Comparison of ENCODE assay signal across 9 cellular contexts in genomic region chr12:57001448-57001906, GRCh38. TPM values are rescaled to one million over a fixed set of nuclear protein-coding genes. Genes with fewer than 3 reads are reported as not detected.
DNase-seq lines count a peak whose midpoint lies in the region; ATAC-seq, FAIRE-seq and TF ChIP-seq lines count a peak whose summit lies in the region.
"Had no signal": no experiment of that assay in that cellular context is flagged by ENCODE, and none has a peak within 500 bp of the region (broad histone marks: within the 10 kb centered on the region; RNA-seq: fewer than 3 reads in every experiment).

No MANE protein-coding gene starts in this region.

- SMC1A ChIA-PET in GM12878 (lab: Charles Lee; ENCODE audit: uncharacterized antibody, unreplicated experiment) = interaction anchor here (1.0 to 12.3 kb wide), 17 partner anchors 10 to 407 kb away, joined by 3 to 125 read pairs (median 7); partner anchors contain the start of genes HSD17B6 and STAT6

- peak; percentile 78 for DNase-seq in Calu3
- peak in 61 of 76 experiments; percentile 17 to 78 (median 53) for DNase-seq in HUDEP-2 (lab: John Stamatoyannopoulos, UW; ENCODE audit: unreplicated experiment in 76 of 76)
- DNase-seq in T-helper 9 cell = peak; percentile 74
- no peak for DNase-seq in GM12878 (ENCODE audit: low read depth, low spot score)
- peak; percentile 23 for DNase-seq in keratinocyte (ENCODE audit: low read depth, low spot score)
- peak; percentile 76 for DNase-seq in stimulated activated CD4-positive, alpha-beta T cell treated with anti-CD3 and anti-CD28 coated beads, Interleukin-2, amount 100 ng/mL, for 4 hours (ENCODE audit: low read depth)

- H3K27ac Mint-ChIP-seq in Calu3 (ENCODE audit: unreplicated experiment) = no peak overlapping the region

- H3K9me3 Mint-ChIP-seq in Calu3 (ENCODE audit: low read depth, unreplicated experiment) = no peaks in the 10 kb centered on the region

- TF ChIP-seq RAD21 in GM12878 (IDR thresholded peaks at IDR 0.05; ENCODE audit: insufficient read depth, low read depth, low read length) = peak; percentile 80

- TF ChIP-seq CTCF in Calu3 (IDR thresholded peaks at IDR 0.05; ENCODE audit: unreplicated experiment) (peak; percentile 71), GM12878 (IDR thresholded peaks at IDR 0.05 in 2 of 3, conservative IDR thresholded peaks at IDR 0.05 in 1 of 3; ENCODE audit: control insufficient read depth in 2 of 3, extremely low read depth in 1 of 3, insufficient read depth in 1 of 3, low read depth in 3 of 3, low read length in 3 of 3) (peak; percentile 81 to 86 (median 84)), keratinocyte (optimal IDR thresholded peaks at IDR 0.05 in 1 of 3, IDR thresholded peaks at IDR 0.05 in 1 of 3, conservative IDR thresholded peaks at IDR 0.05 in 1 of 3; ENCODE audit: extremely low read depth in 1 of 3, insufficient read depth in 2 of 3, low read length in 3 of 3) (peak; percentile 85 to 91 (median 88))

- POLR2A ChIA-PET in GM12878 (lab: Charles Lee) = interaction anchor here (0.8 to 2.3 kb wide), 4 partner anchors 10 to 249 kb away, joined by 3 to 8 read pairs (median 3); partner anchors contain the start of genes PRIM1 and STAT6

- in situ Hi-C loops in GM12878 (cut with MboI) = loop anchor here (5.0 kb wide), 2 partner anchors 111 to 244 kb away; partner anchors contain the start of gene STAT6

- no peak overlapping the region for H3K4me3 Mint-ChIP-seq in Calu3 (ENCODE audit: low read depth, unreplicated experiment)

- H3K9ac ChIP-seq in GM12878 (ENCODE audit: control insufficient read depth, insufficient read depth, low read length) (no peak overlapping the region), keratinocyte (ENCODE audit: control insufficient read depth, extremely low read depth, insufficient read depth, low read length) (no peak overlapping the region)

- TF ChIP-seq EP300 in GM12878 (IDR thresholded peaks at IDR 0.05; ENCODE audit: borderline replicate concordance in 1 of 2, control insufficient read depth in 1 of 2, low read depth in 2 of 2, low read length in 2 of 2) = no peak

- H3K79me2 ChIP-seq in GM12878 (ENCODE audit: control insufficient read depth, insufficient read depth, low read length) (peaks cover 6% of the 10 kb centered on the region), keratinocyte (ENCODE audit: control insufficient read depth, insufficient read depth, low read length) (peaks cover 26% of the 10 kb centered on the region)

- no peaks in the 10 kb centered on the region for H3K9me1 ChIP-seq in keratinocyte (ENCODE audit: control insufficient read depth, extremely low read depth, insufficient read depth, low read length)

- BruUV-seq in Calu3 (replicated peaks; lab: Mats Ljungman, UMichigan) (no TSS peak), GM12878 (replicated peaks; lab: Mats Ljungman, UMichigan) (no TSS peak)

- peaks cover 10% of the 10 kb centered on the region for H3K36me3 Mint-ChIP-seq in Calu3 (ENCODE audit: insufficient read depth, unreplicated experiment)

- intact Hi-C loops in Calu3 (cut with micrococcal nuclease; ENCODE audit: unreplicated experiment) = no loop called here
- intact Hi-C loops in GM12878 (cut with micrococcal nuclease; ENCODE audit: unreplicated experiment) = loop anchor here (1.0 kb wide), 2 partner anchors 161 to 244 kb away; no protein-coding TSS in a partner anchor

- no peaks in the 10 kb centered on the region for H3K9me3 ChIP-seq in GM12878 (replicated peaks; ENCODE audit: control insufficient read depth, insufficient read depth, low read length)
- no peaks in the 10 kb centered on the region for H3K9me3 ChIP-seq in keratinocyte (ENCODE audit: control insufficient read depth, low read depth, low read length)

- H3K27me3 Mint-ChIP-seq in Calu3 (ENCODE audit: unreplicated experiment) = no peaks in the 10 kb centered on the region

- H3K4me3 ChIP-seq in GM12878 = no peak overlapping the region
- no peak overlapping the region for H3K4me3 ChIP-seq in keratinocyte (ENCODE audit: control insufficient read depth in 2 of 3, extremely low read depth in 1 of 3, insufficient read depth in 2 of 3, low read depth in 1 of 3, low read length in 3 of 3)

- no peak for TF ChIP-seq POLR2A in GM12878 (IDR thresholded peaks at IDR 0.05; ENCODE audit: low read depth, low read length)

- H3K36me3 ChIP-seq in GM12878 (ENCODE audit: control insufficient read depth in 2 of 2, insufficient read depth in 2 of 2, low read length in 1 of 2) (peaks cover 1 to 6% of the 10 kb centered on the region in 2 experiments; a peak in 2 of 4 replicates), keratinocyte (ENCODE audit: control insufficient read depth in 2 of 2, extremely low read depth in 1 of 2, insufficient read depth in 2 of 2, low read length in 2 of 2) (peaks cover 17 to 25% of the 10 kb centered on the region in 2 experiments)

- FAIRE-seq in GM12878 (lab: Jason Lieb, UNC) = no peak
- peak; percentile 34 for FAIRE-seq in keratinocyte (lab: Jason Lieb, UNC)

- CTCF ChIA-PET in Calu3 (lab: Charles Lee) = interaction anchor here (0.6 to 1.7 kb wide), 9 partner anchors 12 to 245 kb away, joined by 3 to 8 read pairs (median 4); partner anchors contain the start of genes HSD17B6 and NEMP1
- CTCF ChIA-PET in GM12878 (lab: Yijun Ruan, JAX) = interaction anchor here (0.6 to 12.1 kb wide), 53 partner anchors 10 to 675 kb away, joined by 3 to 177 read pairs (median 4); partner anchors contain the start of genes HSD17B6, MYO1A, NACA and NEMP1

- ATAC-seq in GM12878 = peak; percentile 63
- ATAC-seq in HG03025 (IDR thresholded peaks at IDR 0.05; ENCODE audit: low FRiP score, unreplicated experiment) = no peak
- ATAC-seq in GM18498 (IDR thresholded peaks at IDR 0.05; ENCODE audit: unreplicated experiment) = no peak

- H4K20me1 ChIP-seq in GM12878 (ENCODE audit: control insufficient read depth, insufficient read depth) (no peaks in the 10 kb centered on the region), keratinocyte (ENCODE audit: control insufficient read depth, extremely low read depth, insufficient read depth, low read length) (no peaks in the 10 kb centered on the region)

- no peak overlapping the region for H2AFZ ChIP-seq in GM12878 (ENCODE audit: control insufficient read depth, low read depth, low read length)
- H2AFZ ChIP-seq in keratinocyte (ENCODE audit: control insufficient read depth, low read length) = no peak overlapping the region

- H3K4me1 ChIP-seq in GM12878 (ENCODE audit: control insufficient read depth, insufficient read depth, low read length) (peaks cover 34% of the 10 kb centered on the region), keratinocyte (ENCODE audit: control insufficient read depth, extremely low read depth, insufficient read depth, low read length) (peaks cover 6% of the 10 kb centered on the region)

- H3K27me3 ChIP-seq in GM12878 (replicated peaks in 1 of 2; ENCODE audit: control insufficient read depth in 2 of 2, insufficient read depth in 2 of 2, low read length in 1 of 2) = no peaks in the 10 kb centered on the region
- no peaks in the 10 kb centered on the region for H3K27me3 ChIP-seq in keratinocyte (ENCODE audit: control insufficient read depth, extremely low read depth, insufficient read depth, low read length)

- H3K4me1 Mint-ChIP-seq in Calu3 (ENCODE audit: low read depth, unreplicated experiment) = peaks cover 19% of the 10 kb centered on the region

- H3K27ac ChIP-seq in GM12878 (ENCODE audit: control insufficient read depth, insufficient read depth) (no peak overlapping the region), keratinocyte (ENCODE audit: control insufficient read depth, insufficient read depth, low read length) (no peak overlapping the region)

- dilution Hi-C loops in keratinocyte (cut with MboI; ENCODE audit: extremely low pct_ligation_motif_present, low sequenced_read_pairs) = loop anchor here (10.0 kb wide), 1 partner anchor 247 kb away; the partner anchor contains the start of gene PRIM1

- RAD21 ChIA-PET in GM12878 (lab: Charles Lee; ENCODE audit: unreplicated experiment) = interaction anchor here (0.7 to 5.8 kb wide), 24 partner anchors 10 to 365 kb away, joined by 3 to 44 read pairs (median 4); partner anchors contain the start of genes HSD17B6 and STAT6

- 32% methylated on average over 13 of the region's 13 CpGs for WGBS in GM12878 (ENCODE audit: insufficient coverage, insufficient replicate concordance, low lambda C conversion rate, missing lambda C conversion rate)

- no peak overlapping the region; the same call in 1 of the 2 replicates for H3K4me2 ChIP-seq in GM12878 (ENCODE audit: control insufficient read depth, insufficient read depth)
- no peak overlapping the region for H3K4me2 ChIP-seq in keratinocyte (ENCODE audit: control insufficient read depth, extremely low read depth, insufficient read depth, low read depth, low read length)

RNA-seq across cellular contexts. Expression of gene ZBTB39, which starts 4.9 kb away (rescaled TPM):
- total RNA-seq in Calu3 (2022) (10.8 and 11.0 TPM in 2 replicates), GM12878 (2014; rRNA removed) (5.0 and 5.3 TPM in 2 replicates), GM12878 (2014; rRNA removed; fragmentation: Illumina TruSeq; extraction: Trizol) (4.0 and 4.1 TPM in 2 replicates), GM12878 (2021) (5.6 and 6.0 TPM in 2 replicates)
- 14.3 and 16.7 TPM in 2 replicates for total RNA-seq in GM12878 (2013; cell fraction: nucleolus; rRNA removed)
- polyA plus RNA-seq in GM12878 (2011; ENCODE audit: low read depth) = 3.0 TPM
- polyA plus RNA-seq in GM12878 (2011; rRNA removed) (5.2 and 6.8 TPM in 2 replicates), GM12878 (2014; fragmentation: Illumina TruSeq; extraction: Trizol) (4.7 and 4.8 TPM in 2 replicates), GM12878 (2014; fragmentation: Nextera tagmentation; extraction: Ambion mirVana) (under 1 TPM; 0.88 to 0.93 TPM), GM12878 (2014; rRNA removed) (4.2 and 4.4 TPM in 2 replicates), GM12878 (2016; fragmentation: Nextera tagmentation; extraction: Ambion mirVana) (1 to 10 TPM; 3.0 to 4.4 TPM), keratinocyte (3.4 to 5.4 TPM (median 4.1 TPM) in 3 replicates)
- polyA plus RNA-seq in GM12878 (2011; cell fraction: cytosol; rRNA removed) = 5.6 and 6.2 TPM in 2 replicates
- 9.2 TPM in 2 replicates for polyA plus RNA-seq in GM12878 (2011; cell fraction: nucleus; rRNA removed)
- polyA plus RNA-seq in GM12878 (2012) = 3.3 and 3.6 TPM in 2 replicates
- polyA minus RNA-seq in GM12878 (2011; rRNA and poly(A)+ RNA removed) = 8.4 and 9.3 TPM in 2 replicates
- 2.5 and 2.8 TPM in 2 replicates for polyA minus RNA-seq in GM12878 (2011; cell fraction: cytosol; rRNA and poly(A)+ RNA removed)
- 9.3 and 13.8 TPM in 2 replicates for polyA minus RNA-seq in GM12878 (2011; cell fraction: nucleus; rRNA and poly(A)+ RNA removed)
- polyA plus RNA-seq in keratinocyte (2011; ENCODE audit: low read depth) = 0.42 TPM
- 2.6 and 3.3 TPM in 2 replicates for polyA plus RNA-seq in keratinocyte (2011; cell fraction: cytosol; rRNA removed)
- 6.0 and 7.3 TPM in 2 replicates for polyA plus RNA-seq in keratinocyte (2011; cell fraction: nucleus; rRNA removed)
- polyA plus RNA-seq in keratinocyte (2012; ENCODE audit: low replicate concordance) = 2.1 and 3.3 TPM in 2 replicates
- 5.9 to 7.9 TPM (median 6.9 TPM) in 3 replicates for polyA minus RNA-seq in keratinocyte
- polyA minus RNA-seq in keratinocyte (2011; cell fraction: cytosol; rRNA and poly(A)+ RNA removed) = 2.5 TPM
- polyA minus RNA-seq in keratinocyte (2011; cell fraction: nucleus; rRNA and poly(A)+ RNA removed) = 5.8 and 9.4 TPM in 2 replicates

RNA-seq across cellular contexts. Expression of gene TAC3, which starts 14.9 kb away (rescaled TPM):
- total RNA-seq in Calu3 (2022) = not detected in 2 replicates
- total RNA-seq in GM12878 (2013; cell fraction: nucleolus; rRNA removed) = not detected in 2 replicates
- total RNA-seq in GM12878 (2014; rRNA removed) = not detected in 2 replicates
- total RNA-seq in GM12878 (2014; rRNA removed; fragmentation: Illumina TruSeq; extraction: Trizol) = not detected in 2 replicates
- not detected in 2 replicates for total RNA-seq in GM12878 (2021)
- not detected for polyA plus RNA-seq in GM12878 (2011; ENCODE audit: low read depth)
- polyA plus RNA-seq in GM12878 (2011; rRNA removed) = 0.11 and 0.13 TPM in 2 replicates
- polyA plus RNA-seq in GM12878 (2011; cell fraction: cytosol; rRNA removed) = not detected in 2 replicates
- 0.15 and 0.22 TPM in 2 replicates for polyA plus RNA-seq in GM12878 (2011; cell fraction: nucleus; rRNA removed)
- not detected in 2 replicates for polyA plus RNA-seq in GM12878 (2012)
- not detected in 2 replicates for polyA plus RNA-seq in GM12878 (2014; fragmentation: Illumina TruSeq; extraction: Trizol)
- polyA plus RNA-seq in GM12878 (2014; fragmentation: Nextera tagmentation; extraction: Ambion mirVana) = under 1 TPM; 0.13 to 0.18 TPM
- not detected in 2 replicates for polyA plus RNA-seq in GM12878 (2014; rRNA removed)
- not detected for polyA plus RNA-seq in GM12878 (2016; fragmentation: Nextera tagmentation; extraction: Ambion mirVana)
- not detected in 2 replicates for polyA minus RNA-seq in GM12878 (2011; rRNA and poly(A)+ RNA removed)
- not detected in 2 replicates for polyA minus RNA-seq in GM12878 (2011; cell fraction: cytosol; rRNA and poly(A)+ RNA removed)
- polyA minus RNA-seq in GM12878 (2011; cell fraction: nucleus; rRNA and poly(A)+ RNA removed) = not detected in 2 replicates
- polyA plus RNA-seq in keratinocyte = not detected in 3 replicates
- polyA plus RNA-seq in keratinocyte (2011; ENCODE audit: low read depth) = not detected
- not detected in 2 replicates for polyA plus RNA-seq in keratinocyte (2011; cell fraction: cytosol; rRNA removed)
- polyA plus RNA-seq in keratinocyte (2011; cell fraction: nucleus; rRNA removed) = not detected in 2 replicates
- not detected in 2 replicates for polyA plus RNA-seq in keratinocyte (2012; ENCODE audit: low replicate concordance)
- polyA minus RNA-seq in keratinocyte = not detected in 3 replicates
- not detected for polyA minus RNA-seq in keratinocyte (2011; cell fraction: cytosol; rRNA and poly(A)+ RNA removed)
- not detected in 2 replicates for polyA minus RNA-seq in keratinocyte (2011; cell fraction: nucleus; rRNA and poly(A)+ RNA removed)
- total RNA-seq: T-helper 2 cell treated with Interferon-gamma antibody and Interleukin-4, amounts not matched to agents 100 ng/mL and 5 ng/mL, for 36 hours had no signal

RNA-seq across cellular contexts. Expression of gene RDH16, which starts 44.1 kb away (rescaled TPM):
- 0.24 and 0.28 TPM in 2 replicates for total RNA-seq in Calu3 (2022)
- 0.98 and 1.3 TPM in 2 replicates for total RNA-seq in GM12878 (2013; cell fraction: nucleolus; rRNA removed)
- total RNA-seq in GM12878 (2014; rRNA removed) = 0.05 and 0.06 TPM in 2 replicates
- total RNA-seq in GM12878 (2014; rRNA removed; fragmentation: Illumina TruSeq; extraction: Trizol) = 0.04 TPM in 1 of 2 replicates, not detected in the other
- 0.31 TPM in 1 of 2 replicates, not detected in the other for total RNA-seq in GM12878 (2021)
- polyA plus RNA-seq in GM12878 (2011; ENCODE audit: low read depth) = 0.21 TPM
- 0.03 and 0.05 TPM in 2 replicates for polyA plus RNA-seq in GM12878 (2011; rRNA removed)
- 0.04 and 0.05 TPM in 2 replicates for polyA plus RNA-seq in GM12878 (2011; cell fraction: cytosol; rRNA removed)
- 0.70 and 0.76 TPM in 2 replicates for polyA plus RNA-seq in GM12878 (2011; cell fraction: nucleus; rRNA removed)
- 0.15 and 0.19 TPM in 2 replicates for polyA plus RNA-seq in GM12878 (2012)
- 0.09 TPM in 1 of 2 replicates, not detected in the other for polyA plus RNA-seq in GM12878 (2014; fragmentation: Illumina TruSeq; extraction: Trizol)
- polyA plus RNA-seq in GM12878 (2014; fragmentation: Nextera tagmentation; extraction: Ambion mirVana) = under 1 TPM; 0.04 to 0.08 TPM
- polyA plus RNA-seq in GM12878 (2014; rRNA removed) = 0.15 and 0.18 TPM in 2 replicates
- under 1 TPM; 0.05 to 0.07 TPM for polyA plus RNA-seq in GM12878 (2016; fragmentation: Nextera tagmentation; extraction: Ambion mirVana)
- polyA minus RNA-seq in GM12878 (2011; rRNA and poly(A)+ RNA removed) = 0.07 and 0.10 TPM in 2 replicates
- polyA minus RNA-seq in GM12878 (2011; cell fraction: cytosol; rRNA and poly(A)+ RNA removed) = not detected in 2 replicates
- polyA minus RNA-seq in GM12878 (2011; cell fraction: nucleus; rRNA and poly(A)+ RNA removed) = 0.12 TPM in 1 of 2 replicates, not detected in the other
- polyA plus RNA-seq in keratinocyte = 0.10 to 0.30 TPM (median 0.21 TPM) in 3 replicates
- polyA plus RNA-seq in keratinocyte (2011; ENCODE audit: low read depth) = 0.66 TPM
- 0.02 and 0.04 TPM in 2 replicates for polyA plus RNA-seq in keratinocyte (2011; cell fraction: cytosol; rRNA removed)
- polyA plus RNA-seq in keratinocyte (2011; cell fraction: nucleus; rRNA removed) = 0.37 and 0.47 TPM in 2 replicates
- polyA plus RNA-seq in keratinocyte (2012; ENCODE audit: low replicate concordance) = 0.05 and 1.0 TPM in 2 replicates
- polyA minus RNA-seq in keratinocyte = 0.10 to 0.33 TPM in 2 of 3 replicates, not detected in the other
- polyA minus RNA-seq in keratinocyte (2011; cell fraction: cytosol; rRNA and poly(A)+ RNA removed) = not detected
- 0.21 and 0.39 TPM in 2 replicates for polyA minus RNA-seq in keratinocyte (2011; cell fraction: nucleus; rRNA and poly(A)+ RNA removed)

RNA-seq across cellular contexts. Expression of gene MYO1A, which starts 48.5 kb away (rescaled TPM):
- total RNA-seq in Calu3 (2022) (0.31 and 1.5 TPM in 2 replicates), GM12878 (2014; rRNA removed) (0.05 TPM in 1 of 2 replicates, not detected in the other), GM12878 (2014; rRNA removed; fragmentation: Illumina TruSeq; extraction: Trizol) (0.13 and 0.14 TPM in 2 replicates), GM12878 (2021) (0.08 and 0.10 TPM in 2 replicates)
- total RNA-seq in GM12878 (2013; cell fraction: nucleolus; rRNA removed) = 0.34 and 0.98 TPM in 2 replicates
- polyA plus RNA-seq in GM12878 (2011; ENCODE audit: low read depth) = not detected
- polyA plus RNA-seq in GM12878 (2011; rRNA removed) (0.16 and 0.23 TPM in 2 replicates), GM12878 (2014; fragmentation: Illumina TruSeq; extraction: Trizol) (0.16 TPM in 1 of 2 replicates, not detected in the other), GM12878 (2014; fragmentation: Nextera tagmentation; extraction: Ambion mirVana) (under 1 TPM in 1 of 2 experiments, not detected in 1; 0.05 TPM), GM12878 (2014; rRNA removed) (0.01 and 0.15 TPM in 2 replicates), GM12878 (2016; fragmentation: Nextera tagmentation; extraction: Ambion mirVana) (under 1 TPM; 0.27 to 0.34 TPM), keratinocyte (0.01 TPM in 1 of 3 replicates, not detected in the others)
- 0.09 and 0.15 TPM in 2 replicates for polyA plus RNA-seq in GM12878 (2011; cell fraction: cytosol; rRNA removed)
- 1.1 and 2.2 TPM in 2 replicates for polyA plus RNA-seq in GM12878 (2011; cell fraction: nucleus; rRNA removed)
- 0.22 and 0.43 TPM in 2 replicates for polyA plus RNA-seq in GM12878 (2012)
- polyA minus RNA-seq in GM12878 (2011; rRNA and poly(A)+ RNA removed) = 0.51 and 1.9 TPM in 2 replicates
- not detected in 2 replicates for polyA minus RNA-seq in GM12878 (2011; cell fraction: cytosol; rRNA and poly(A)+ RNA removed)
- 0.48 and 0.97 TPM in 2 replicates for polyA minus RNA-seq in GM12878 (2011; cell fraction: nucleus; rRNA and poly(A)+ RNA removed)
- not detected for polyA plus RNA-seq in keratinocyte (2011; ENCODE audit: low read depth)
- not detected in 2 replicates for polyA plus RNA-seq in keratinocyte (2011; cell fraction: cytosol; rRNA removed)
- 0.04 and 0.17 TPM in 2 replicates for polyA plus RNA-seq in keratinocyte (2011; cell fraction: nucleus; rRNA removed)
- 0.10 TPM in 1 of 2 replicates, not detected in the other for polyA plus RNA-seq in keratinocyte (2012; ENCODE audit: low replicate concordance)
- not detected in 3 replicates for polyA minus RNA-seq in keratinocyte
- not detected for polyA minus RNA-seq in keratinocyte (2011; cell fraction: cytosol; rRNA and poly(A)+ RNA removed)
- 0.74 TPM in 1 of 2 replicates, not detected in the other for polyA minus RNA-seq in keratinocyte (2011; cell fraction: nucleus; rRNA and poly(A)+ RNA removed)
